ENCODE assay signal across 1 cellular context in the genomic region with DNA sequence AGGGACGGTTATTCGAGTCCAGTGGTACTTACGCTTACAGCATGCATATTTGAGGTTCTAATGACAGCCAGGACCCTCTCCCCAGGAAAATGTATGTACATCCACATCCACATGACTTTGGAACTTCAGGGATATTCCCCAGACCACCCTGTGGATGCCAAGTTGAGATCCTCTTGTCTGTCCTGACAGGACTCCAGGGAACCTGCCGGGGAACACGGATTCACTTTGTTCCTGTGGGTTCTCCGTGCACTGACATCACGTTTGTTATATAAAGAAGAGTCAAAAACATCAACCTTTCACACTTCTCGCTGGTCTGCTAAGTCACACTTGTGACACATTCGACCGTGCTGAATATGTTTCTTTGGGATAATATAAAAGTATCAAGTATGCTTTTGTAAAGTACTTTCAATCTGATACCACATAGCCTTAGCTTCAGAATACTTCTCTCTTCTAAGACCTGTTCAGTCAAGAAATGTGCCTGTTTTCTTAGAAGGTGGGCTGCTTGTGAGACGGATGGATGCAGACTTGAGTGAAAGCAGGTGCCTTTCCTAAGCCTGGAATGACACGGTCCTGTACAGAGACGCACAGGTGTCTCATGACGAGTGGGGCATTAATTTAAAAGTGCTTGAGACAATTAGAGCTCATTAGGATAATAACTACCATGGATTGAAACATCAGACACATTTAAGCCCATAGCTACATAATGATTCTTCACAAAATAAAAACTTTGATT.
TF ChIP-seq lines count a peak whose summit lies in the region.

No MANE protein-coding gene starts in this region.

TF ChIP-seq in endothelial cell of umbilical vein, 7 proteins besides CTCF, POLR2A, EP300 and RAD21 (continued from another document):
- TF ChIP-seq, protein P1, sequence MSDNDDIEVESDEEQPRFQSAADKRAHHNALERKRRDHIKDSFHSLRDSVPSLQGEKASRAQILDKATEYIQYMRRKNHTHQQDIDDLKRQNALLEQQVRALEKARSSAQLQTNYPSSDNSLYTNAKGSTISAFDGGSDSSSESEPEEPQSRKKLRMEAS (IDR thresholded peaks at IDR 0.05; ENCODE audit: insufficient read depth, insufficient read length): no peak
